ENCODE assay signal across 8 cellular contexts in genomic region chrX:43973249-43973672, GRCh38. TPM values are rescaled to one million over a fixed set of nuclear protein-coding genes. Genes with fewer than 3 reads are reported as not detected.
DNase-seq lines count a peak whose midpoint lies in the region; ATAC-seq, FAIRE-seq and TF ChIP-seq lines count a peak whose summit lies in the region.

TSS of gene NDP (minus strand) at chrX:43973390. CDS start at chrX:43958645, 14,745 bp downstream.

- H4K20me1 ChIP-seq in hepatocyte (ENCODE audit: insufficient read depth, poor library complexity, severe bottlenecking) = no peaks in the 10 kb centered on the region
- no peaks in the 10 kb centered on the region for H4K20me1 ChIP-seq in Karpas-422 (ENCODE audit: insufficient read depth, low read depth, low read length)

- H3K27me3 ChIP-seq in hepatocyte (no peaks in the 10 kb centered on the region), Karpas-422 (ENCODE audit: low read length) (no peaks in the 10 kb centered on the region)

- H3K4me1 ChIP-seq in hepatocyte (ENCODE audit: insufficient read depth) = no peaks in the 10 kb centered on the region
- no peaks in the 10 kb centered on the region for H3K4me1 ChIP-seq in Karpas-422 (ENCODE audit: low read length)

- no peak for FAIRE-seq in GM12892 (lab: Jason Lieb, UNC)

- H3K9me2 ChIP-seq in hepatocyte (replicated peaks; ENCODE audit: insufficient read depth) = no peaks in the 10 kb centered on the region
- no peaks in the 10 kb centered on the region for H3K9me2 ChIP-seq in Karpas-422 (replicated peaks; ENCODE audit: insufficient read depth, low read length)

- peak within 1 kb of the TSS; percentile 72 for H3K4me3 Mint-ChIP-seq in activated T-helper 1 cell treated with anti-CD3 and anti-CD28 coated beads, Interleukin-12 subunit alpha, Interleukin-12 subunit beta, Interleukin-2, Interleukin-4 antibody, amounts not matched to agents 30 ng/mL and 10 ng/mL and 1 ng/mL, durations not matched to agents 14 hours and 24 hours and 36 hours

- DNase-seq in GM03348 (ENCODE audit: low spot score) (peak; percentile 10), hepatocyte (ENCODE audit: low spot score) (peak; percentile 36), retinal pigment epithelial cell (ENCODE audit: low read depth) (no peak), Karpas-422 (no peak), GM12892 (ENCODE audit: insufficient read length) (no peak), NCI-H2081 (lab: John Stamatoyannopoulos, UW) (no peak)
- no peak for DNase-seq in activated T-helper 1 cell treated with anti-CD3 and anti-CD28 coated beads, Interleukin-12 subunit alpha, Interleukin-12 subunit beta, Interleukin-2, Interleukin-4 antibody, amounts not matched to agents 30 ng/mL and 10 ng/mL and 1 ng/mL, durations not matched to agents 14 hours and 24 hours and 36 hours (ENCODE audit: low spot score)

- H2AFZ ChIP-seq in hepatocyte (peak within 1 kb of the TSS; percentile 19), Karpas-422 (ENCODE audit: low read length) (no peak within 1 kb of the TSS)

- peaks cover 10% of the 10 kb centered on the region for H3K4me1 Mint-ChIP-seq in activated T-helper 1 cell treated with anti-CD3 and anti-CD28 coated beads, Interleukin-12 subunit alpha, Interleukin-12 subunit beta, Interleukin-2, Interleukin-4 antibody, amounts not matched to agents 30 ng/mL and 10 ng/mL and 1 ng/mL, durations not matched to agents 14 hours and 24 hours and 36 hours (ENCODE audit: low read depth)

- H3K36me3 ChIP-seq in hepatocyte (replicated peaks; ENCODE audit: insufficient read depth, low read depth) (no peaks in the 10 kb centered on the region), Karpas-422 (ENCODE audit: insufficient read depth, low read length) (no peaks in the 10 kb centered on the region)

- TF ChIP-seq CTCF in hepatocyte (IDR thresholded peaks at IDR 0.05; ENCODE audit: poor library complexity) = no peak
- no peak for TF ChIP-seq CTCF in retinal pigment epithelial cell (conservative IDR thresholded peaks at IDR 0.05; ENCODE audit: low read depth, low read length)

- H3K9me3 ChIP-seq in hepatocyte (ENCODE audit: low read depth) = no peaks in the 10 kb centered on the region
- H3K9me3 ChIP-seq in Karpas-422 (ENCODE audit: low read length) = no peaks in the 10 kb centered on the region

- H3K4me2 ChIP-seq in hepatocyte = peak within 1 kb of the TSS; percentile 74
- H3K4me2 ChIP-seq in Karpas-422 (ENCODE audit: low read depth, low read length, poor library complexity, severe bottlenecking) = no peak within 1 kb of the TSS

- ATAC-seq in HG02642 (IDR thresholded peaks at IDR 0.05; ENCODE audit: poor library complexity, unreplicated experiment) = no peak

- H3K79me2 ChIP-seq in hepatocyte (peaks cover 11% of the 10 kb centered on the region), Karpas-422 (ENCODE audit: low read length) (no peaks in the 10 kb centered on the region)

- H3K9me3 Mint-ChIP-seq in activated T-helper 1 cell treated with anti-CD3 and anti-CD28 coated beads, Interleukin-12 subunit alpha, Interleukin-12 subunit beta, Interleukin-2, Interleukin-4 antibody, amounts not matched to agents 30 ng/mL and 10 ng/mL and 1 ng/mL, durations not matched to agents 14 hours and 24 hours and 36 hours = no peaks in the 10 kb centered on the region

- H3K36me3 Mint-ChIP-seq in activated T-helper 1 cell treated with anti-CD3 and anti-CD28 coated beads, Interleukin-12 subunit alpha, Interleukin-12 subunit beta, Interleukin-2, Interleukin-4 antibody, amounts not matched to agents 30 ng/mL and 10 ng/mL and 1 ng/mL, durations not matched to agents 14 hours and 24 hours and 36 hours (ENCODE audit: low read depth) = no peaks in the 10 kb centered on the region

- peaks cover 7% of the 10 kb centered on the region for H3K27me3 Mint-ChIP-seq in activated T-helper 1 cell treated with anti-CD3 and anti-CD28 coated beads, Interleukin-12 subunit alpha, Interleukin-12 subunit beta, Interleukin-2, Interleukin-4 antibody, amounts not matched to agents 30 ng/mL and 10 ng/mL and 1 ng/mL, durations not matched to agents 14 hours and 24 hours and 36 hours (ENCODE audit: insufficient read depth)

- intact Hi-C loops in activated T-helper 1 cell treated with anti-CD3 and anti-CD28 coated beads, Interleukin-12 subunit alpha, Interleukin-12 subunit beta, Interleukin-2, Interleukin-4 antibody, amounts not matched to agents 30 ng/mL and 10 ng/mL and 1 ng/mL, durations not matched to agents 14 hours and 24 hours and 36 hours (cut with micrococcal nuclease) = no loop called here

- no peak within 1 kb of the TSS for H3K27ac Mint-ChIP-seq in activated T-helper 1 cell treated with anti-CD3 and anti-CD28 coated beads, Interleukin-12 subunit alpha, Interleukin-12 subunit beta, Interleukin-2, Interleukin-4 antibody, amounts not matched to agents 30 ng/mL and 10 ng/mL and 1 ng/mL, durations not matched to agents 14 hours and 24 hours and 36 hours

- 51% methylated on average over 16 of the region's 16 CpGs for WGBS in hepatocyte (ENCODE audit: low lambda C conversion rate, missing lambda C conversion rate)

- H3K27ac ChIP-seq in hepatocyte (peak within 1 kb of the TSS; percentile 88), Karpas-422 (ENCODE audit: low read length) (no peak within 1 kb of the TSS)

- H3K4me3 ChIP-seq in hepatocyte = peak within 1 kb of the TSS; percentile 25
- H3K4me3 ChIP-seq in retinal pigment epithelial cell (ENCODE audit: low read length) = peak within 1 kb of the TSS; percentile 47
- no peak within 1 kb of the TSS for H3K4me3 ChIP-seq in Karpas-422 (ENCODE audit: low read length)

- no peak within 1 kb of the TSS for H3K9ac ChIP-seq in Karpas-422 (ENCODE audit: low read length)

- no peak for TF ChIP-seq POLR2A in GM12892 (IDR thresholded peaks at IDR 0.05; ENCODE audit: low read depth, low read length)

RNA-seq across cellular contexts. Expression of gene NDP, which starts in this region (rescaled TPM):
- not detected in 2 replicates for total RNA-seq in activated T-helper 1 cell treated with anti-CD3 and anti-CD28 coated beads, Interleukin-12 subunit alpha, Interleukin-12 subunit beta, Interleukin-2, Interleukin-4 antibody, amounts not matched to agents 30 ng/mL and 10 ng/mL and 1 ng/mL, durations not matched to agents 14 hours and 24 hours and 36 hours
- 16.1 and 16.3 TPM in 2 replicates for total RNA-seq in hepatocyte
- 12.2 and 12.5 TPM in 2 replicates for polyA plus RNA-seq in hepatocyte
- total RNA-seq in Karpas-422 (2014; rRNA removed; shearing (Covaris generic); ENCODE audit: low replicate concordance) = not detected in 2 replicates
- not detected for polyA plus RNA-seq in GM12892 (2012; ENCODE audit: missing spikeins)

Comparison
In these comparisons a context has a peak if more than half of its experiments do, and no peak if none do; other contexts are left out.
1. RNA of gene NDP (total RNA-seq): 16.1 to 16.3 TPM in hepatocyte; not detected in activated T-helper 1 cell treated with anti-CD3 and anti-CD28 coated beads, Interleukin-12 subunit alpha, Interleukin-12 subunit beta, Interleukin-2, Interleukin-4 antibody, amounts not matched to agents 30 ng/mL and 10 ng/mL and 1 ng/mL, durations not matched to agents 14 hours and 24 hours and 36 hours and not detected in Karpas-422; every median in the first group is over 10 times any median in the second.
2. DNase-seq: peak in GM03348 (single experiment) and hepatocyte (single experiment); none in activated T-helper 1 cell treated with anti-CD3 and anti-CD28 coated beads, Interleukin-12 subunit alpha, Interleukin-12 subunit beta, Interleukin-2, Interleukin-4 antibody, amounts not matched to agents 30 ng/mL and 10 ng/mL and 1 ng/mL, durations not matched to agents 14 hours and 24 hours and 36 hours (single experiment), retinal pigment epithelial cell (single experiment), Karpas-422 (single experiment), GM12892 (single experiment) and NCI-H2081 (0 of 2).